In the genomic region with DNA sequence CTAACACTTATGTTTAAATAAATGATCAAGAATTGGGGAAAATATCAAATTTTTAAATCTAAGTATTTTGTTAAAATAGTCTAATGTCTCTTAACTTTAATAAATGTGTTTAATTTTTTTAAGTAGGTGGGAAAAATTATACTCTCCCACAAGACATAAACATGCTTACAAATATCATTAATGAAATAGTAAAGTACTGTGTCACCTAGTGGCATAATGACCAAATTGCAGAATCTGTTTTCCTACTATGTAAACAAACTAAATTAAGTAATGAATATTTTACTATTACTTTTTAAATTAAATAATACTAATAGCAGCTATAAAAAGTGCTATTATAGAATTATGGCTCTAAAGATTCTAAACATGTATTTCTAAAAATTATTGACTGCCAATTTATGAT, we compare ENCODE assay signal across 8 cellular contexts.
A peak's percentile ranks its signal among the peaks of the same experiment; 100 is the strongest.
DNase-seq lines count a peak whose midpoint lies in the region; ATAC-seq and TF ChIP-seq lines count a peak whose summit lies in the region.

No MANE protein-coding gene starts in this region.

- peak; percentile 77 for TF ChIP-seq CTCF in RWPE2 (IDR thresholded peaks at IDR 0.05; ENCODE audit: poor library complexity, severe bottlenecking)
- no peak for TF ChIP-seq CTCF in GM20000 (IDR thresholded peaks at IDR 0.05; ENCODE audit: extremely low read depth, missing control alignments)

- H3K27ac ChIP-seq in RWPE2 (ENCODE audit: poor library complexity, severe bottlenecking) = no peak overlapping the region

- H3K27me3 ChIP-seq in RWPE2 (ENCODE audit: insufficient read depth, poor library complexity, severe bottlenecking) = no peaks in the 10 kb centered on the region

- no peaks in the 10 kb centered on the region for H3K9me3 ChIP-seq in RWPE2 (ENCODE audit: severe bottlenecking)

- ATAC-seq in GM18868 (IDR thresholded peaks at IDR 0.05; ENCODE audit: unreplicated experiment) = peak; percentile 63
- no peak for ATAC-seq in RWPE2 (ENCODE audit: low read depth)
- ATAC-seq in HG02610 (IDR thresholded peaks at IDR 0.05; ENCODE audit: unreplicated experiment) = no peak

- no peak overlapping the region for H3K4me3 ChIP-seq in RWPE2 (ENCODE audit: severe bottlenecking)

- DNase-seq in AG08395 (ENCODE audit: low spot score) = peak; percentile 12
- no peak for DNase-seq in RWPE2 (ENCODE audit: low spot score)
- peak; percentile 44 for DNase-seq in inferior parietal cortex (ENCODE audit: extremely low spot score)
- DNase-seq in GM20000 (ENCODE audit: low spot score) = no peak
- no peak for DNase-seq in putamen (ENCODE audit: low spot score)
- DNase-seq in AG08396 (ENCODE audit: low spot score) = no peak

- H3K36me3 ChIP-seq in RWPE2 (ENCODE audit: low read depth) = peaks cover 15% of the 10 kb centered on the region

- no peaks in the 10 kb centered on the region for H3K4me1 ChIP-seq in RWPE2 (ENCODE audit: insufficient read depth, poor library complexity, severe bottlenecking)

Comparison
In these comparisons a context has a peak if more than half of its experiments do, and no peak if none do; other contexts are left out.
1. DNase-seq: peak in AG08395 (single experiment) and inferior parietal cortex (single experiment); none in RWPE2 (single experiment), GM20000 (single experiment), putamen (single experiment) and AG08396 (single experiment).